ENCODE assay signal across 12 cellular contexts in genomic region chr22:46050451-46050845, GRCh38.
A peak's percentile ranks its signal among the peaks of the same experiment; 100 is the strongest.
DNase-seq lines count a peak whose midpoint lies in the region; ATAC-seq and TF ChIP-seq lines count a peak whose summit lies in the region.
"Had no signal": no experiment of that assay in that cellular context is flagged by ENCODE, and none has a peak within 500 bp of the region (broad histone marks: within the 10 kb centered on the region; RNA-seq: fewer than 3 reads in every experiment).

No MANE protein-coding gene starts in this region.

- H3K9me3 Mint-ChIP-seq in WTC11: no peaks in the 10 kb centered on the region
- H3K9me3 Mint-ChIP-seq: activated T-cell treated with anti-CD3 and anti-CD28 coated beads, Interleukin-2, amount 50 U/mL, for 4 hours had no signal

- H3K36me3 ChIP-seq in BLaER1 treated with 17β-estradiol and CSF1 and Interleukin-3, amounts not matched to agents 10 nM and 100 nM: no peaks in the 10 kb centered on the region

- no peak for TF ChIP-seq CTCF in WTC11 (IDR thresholded peaks at IDR 0.05)

- no peak overlapping the region for H3K27ac Mint-ChIP-seq in WTC11

- H3K4me3 ChIP-seq in BLaER1 treated with 17β-estradiol and CSF1 and Interleukin-3, amounts not matched to agents 10 nM and 100 nM: no peak overlapping the region
- H3K4me3 ChIP-seq in right cardiac atrium (ENCODE audit: low read length): no peak overlapping the region

- no peaks in the 10 kb centered on the region for H3K4me1 Mint-ChIP-seq in WTC11

- 64% methylated on average over 7 of the region's 7 CpGs for WGBS in right cardiac atrium

- H4K20me1 ChIP-seq in BLaER1 treated with 17β-estradiol and CSF1 and Interleukin-3, amounts not matched to agents 10 nM and 100 nM: peaks cover 0 to 7% (median 0%) of the 10 kb centered on the region in 11 experiments; a peak in 5 of 22 replicates

- peaks cover 8 to 23% (median 15%) of the 10 kb centered on the region in 11 experiments for H3K27me3 ChIP-seq in BLaER1 treated with 17β-estradiol and CSF1 and Interleukin-3, amounts not matched to agents 10 nM and 100 nM
- H3K27me3 ChIP-seq in right cardiac atrium (ENCODE audit: control insufficient read depth, insufficient read depth): no peaks in the 10 kb centered on the region
- H3K27me3 ChIP-seq: foreskin keratinocyte had no signal

- H3K36me3 Mint-ChIP-seq in WTC11: no peaks in the 10 kb centered on the region

- POLR2A ChIA-PET in WTC11 (lab: Charles Lee): no interaction called here

- peak overlapping the region in 9 of 11 experiments; percentile 10 to 90 (median 42); a peak in 14 of 22 replicates for H3K4me2 ChIP-seq in BLaER1 treated with 17β-estradiol and CSF1 and Interleukin-3, amounts not matched to agents 10 nM and 100 nM

- ATAC-seq in WTC11 (no peak), right cardiac atrium (no peak), sciatic nerve (no peak), GM19452 (IDR thresholded peaks at IDR 0.05; ENCODE audit: unreplicated experiment) (no peak)
- ATAC-seq: activated T-cell treated with anti-CD3 and anti-CD28 coated beads, Interleukin-2, amount 50 U/mL, for 4 hours; foreskin keratinocyte had no signal

- H3K4me1 ChIP-seq in BLaER1 treated with 17β-estradiol and CSF1 and Interleukin-3, amounts not matched to agents 10 nM and 100 nM: peaks cover 55 to 84% (median 75%) of the 10 kb centered on the region in 10 experiments
- peaks cover 27% of the 10 kb centered on the region for H3K4me1 ChIP-seq in right cardiac atrium (ENCODE audit: control insufficient read depth, insufficient read depth, low read length)

- no peaks in the 10 kb centered on the region for H3K9me3 ChIP-seq in BLaER1 treated with 17β-estradiol and CSF1 and Interleukin-3, amounts not matched to agents 10 nM and 100 nM (replicated peaks in 1 of 11)
- no peaks in the 10 kb centered on the region for H3K9me3 ChIP-seq in right cardiac atrium (ENCODE audit: control insufficient read depth, low read length)

- DNase-seq in WTC11 (ENCODE audit: low spot score) (peak; percentile 1), right cardiac atrium (peak in 1 of 3 donors; percentile 20), sciatic nerve (ENCODE audit: low spot score) (peak; percentile 45), 8988T (no peak), AG08396 (ENCODE audit: low spot score) (no peak)
- no peak for DNase-seq in central memory CD4-positive, alpha-beta T cell
- DNase-seq: activated T-cell treated with anti-CD3 and anti-CD28 coated beads, Interleukin-2, amount 50 U/mL, for 4 hours; cerebellar nuclear complex; GDM1 had no signal

- peak overlapping the region in 1 of 11 experiments; percentile 5; a peak in 1 of 22 replicates for H3K9ac ChIP-seq in BLaER1 treated with 17β-estradiol and CSF1 and Interleukin-3, amounts not matched to agents 10 nM and 100 nM

- CTCF ChIA-PET in WTC11 (lab: Charles Lee): interaction anchor here (2.9 kb wide), 1 partner anchor 44 kb away, joined by 21 read pairs; no protein-coding TSS in a partner anchor

- peaks cover 20% of the 10 kb centered on the region for H3K27me3 Mint-ChIP-seq in WTC11 (ENCODE audit: low read depth)

- intact Hi-C loops in right cardiac atrium (cut with DNase I): no loop called here
- intact Hi-C loops in sciatic nerve (cut with DNase I): no loop called here

- no peak overlapping the region for H3K4me3 Mint-ChIP-seq in WTC11
- H3K4me3 Mint-ChIP-seq: activated T-cell treated with anti-CD3 and anti-CD28 coated beads, Interleukin-2, amount 50 U/mL, for 4 hours had no signal

- no peak overlapping the region; a peak in 1 of 22 replicates for H3K27ac ChIP-seq in BLaER1 treated with 17β-estradiol and CSF1 and Interleukin-3, amounts not matched to agents 10 nM and 100 nM
- H3K27ac ChIP-seq in right cardiac atrium (ENCODE audit: low read length): peak overlapping the region; percentile 33
- H3K27ac ChIP-seq: foreskin keratinocyte had no signal

TF ChIP-seq in WTC11, 78 proteins besides CTCF, POLR2A, EP300 and RAD21:
- TF ChIP-seq ZNF317 (CRISPR knock-in tag; IDR thresholded peaks at IDR 0.05; ENCODE audit: borderline replicate concordance, low read depth): no peak
- TF ChIP-seq IRF1 (CRISPR knock-in tag; IDR thresholded peaks at IDR 0.05): no peak
- no peak for TF ChIP-seq NR2C2 (CRISPR knock-in tag; IDR thresholded peaks at IDR 0.05)
- no peak for TF ChIP-seq ZNF425 (CRISPR knock-in tag; conservative IDR thresholded peaks at IDR 0.05)
- no peak for TF ChIP-seq NR3C1 (CRISPR knock-in tag; conservative IDR thresholded peaks at IDR 0.05; ENCODE audit: low read depth)
- TF ChIP-seq HMGXB4 (CRISPR knock-in tag; IDR thresholded peaks at IDR 0.05): no peak
- no peak for TF ChIP-seq ZBTB21 (CRISPR knock-in tag; IDR thresholded peaks at IDR 0.05; ENCODE audit: borderline replicate concordance)
- no peak for TF ChIP-seq ZNF138 (CRISPR knock-in tag; conservative IDR thresholded peaks at IDR 0.05)
- TF ChIP-seq MAX (CRISPR knock-in tag; IDR thresholded peaks at IDR 0.05): no peak
- TF ChIP-seq ATF1 (CRISPR knock-in tag; IDR thresholded peaks at IDR 0.05): no peak
- TF ChIP-seq ZBTB43 (CRISPR knock-in tag; IDR thresholded peaks at IDR 0.05): no peak
- no peak for TF ChIP-seq JAZF1 (CRISPR knock-in tag; IDR thresholded peaks at IDR 0.05)
- no peak for TF ChIP-seq RELA (CRISPR knock-in tag; IDR thresholded peaks at IDR 0.05; ENCODE audit: borderline replicate concordance)
TF ChIP-seq in WTC11: peak in this region for 0.

Comparison
In these comparisons a context has a peak if more than half of its experiments do, and no peak if none do; other contexts are left out.
1. DNase-seq: peak in WTC11 (single experiment) and sciatic nerve (single experiment); none in 8988T (single experiment), central memory CD4-positive, alpha-beta T cell (single experiment) and AG08396 (single experiment).